ENCODE assay signal across 1 cellular context in the genomic region with DNA sequence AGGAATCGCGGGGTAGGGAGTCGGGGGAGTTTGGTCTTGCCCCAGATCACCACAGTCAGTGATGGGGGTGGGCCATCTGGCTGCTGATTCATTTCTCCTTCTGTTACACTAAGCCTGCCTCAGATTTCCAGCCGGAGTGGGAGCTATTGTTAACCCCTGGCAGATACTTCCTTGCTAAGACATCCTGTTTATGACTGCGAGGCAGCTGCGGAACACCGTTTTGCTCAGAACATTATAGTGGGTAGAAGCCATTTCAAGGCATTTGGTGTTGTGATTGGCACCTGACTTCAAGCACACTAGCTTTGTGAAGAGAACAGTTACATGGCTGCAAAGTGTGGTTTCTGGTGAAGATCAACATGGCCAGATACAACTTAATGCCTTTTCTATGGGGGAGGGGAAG.
A peak's percentile ranks its signal among the peaks of the same experiment; 100 is the strongest.
TF ChIP-seq lines count a peak whose summit lies in the region.

No MANE protein-coding gene starts in this region.

TF ChIP-seq in SK-N-SH, 30 proteins besides CTCF, POLR2A, EP300 and RAD21 (continued from another document):
- TF ChIP-seq RXRA (IDR thresholded peaks at IDR 0.05; ENCODE audit: borderline replicate concordance, low read depth) (no peak; the same call in 1 of the 2 replicates), TEAD4 (IDR thresholded peaks at IDR 0.05; ENCODE audit: borderline replicate concordance, insufficient read depth) (no peak), EZH2phosphoT487 (IDR thresholded peaks at IDR 0.05; ENCODE audit: borderline replicate concordance, low read depth) (no peak), POLR2AphosphoS5 (IDR thresholded peaks at IDR 0.05; ENCODE audit: low read depth, low read length) (no peak), FOSL2 (IDR thresholded peaks at IDR 0.05; ENCODE audit: borderline replicate concordance, low read depth) (peak; percentile 38; the same call in 1 of the 2 replicates), TCF12 (IDR thresholded peaks at IDR 0.05) (peak; percentile 67), MEF2A (IDR thresholded peaks at IDR 0.05; ENCODE audit: borderline replicate concordance, low read depth) (no peak), JUND (IDR thresholded peaks at IDR 0.05) (no peak)
- TF ChIP-seq, protein P1, sequence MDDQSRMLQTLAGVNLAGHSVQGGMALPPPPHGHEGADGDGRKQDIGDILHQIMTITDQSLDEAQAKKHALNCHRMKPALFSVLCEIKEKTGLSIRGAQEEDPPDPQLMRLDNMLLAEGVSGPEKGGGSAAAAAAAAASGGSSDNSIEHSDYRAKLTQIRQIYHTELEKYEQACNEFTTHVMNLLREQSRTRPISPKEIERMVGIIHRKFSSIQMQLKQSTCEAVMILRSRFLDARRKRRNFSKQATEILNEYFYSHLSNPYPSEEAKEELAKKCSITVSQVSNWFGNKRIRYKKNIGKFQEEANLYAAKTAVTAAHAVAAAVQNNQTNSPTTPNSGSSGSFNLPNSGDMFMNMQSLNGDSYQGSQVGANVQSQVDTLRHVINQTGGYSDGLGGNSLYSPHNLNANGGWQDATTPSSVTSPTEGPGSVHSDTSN (IDR thresholded peaks at IDR 0.05): peak; percentile 29; the same call in 1 of the 2 replicates
